Comparison of ENCODE assay signal across 14 cellular contexts in genomic region chr16:60217787-60218186, GRCh38.
DNase-seq lines count a peak whose midpoint lies in the region; ATAC-seq and TF ChIP-seq lines count a peak whose summit lies in the region.
"Had no signal": no experiment of that assay in that cellular context is flagged by ENCODE, and none has a peak within 500 bp of the region (broad histone marks: within the 10 kb centered on the region; RNA-seq: fewer than 3 reads in every experiment).

No MANE protein-coding gene starts in this region.

- peak; percentile 59 for DNase-seq in H9
- peak; percentile 15 for DNase-seq in WTC11 (ENCODE audit: low spot score)
- DNase-seq in mesendoderm, result no peak
- no peak for DNase-seq in NCI-H748 treated with DMSO at 0.1 percent for 48 hours (lab: John Stamatoyannopoulos, UW)
- DNase-seq in HCEC 1CT, result no peak
- no peak for DNase-seq in GM13977 (ENCODE audit: low spot score)
- DNase-seq: Calu3; CD8-positive, alpha-beta T cell; DMS79 treated with DMSO at 0.1 percent for 48 hours had no signal

- H3K4me3 ChIP-seq in mesendoderm (ENCODE audit: low read length), result no peak overlapping the region
- H3K4me3 ChIP-seq: BLaER1 treated with 17β-estradiol and CSF1 and Interleukin-3, amounts not matched to agents 10 nM and 100 nM; GM12878 had no signal

- H2BK20ac ChIP-seq in H9 (ENCODE audit: low read depth, low read length, poor library complexity, severe bottlenecking), result no peak overlapping the region

- H3K27me3 Mint-ChIP-seq in H9 (ENCODE audit: low read depth), result peaks cover under 1% of the 10 kb centered on the region; the same call in 1 of the 2 replicates
- H3K27me3 Mint-ChIP-seq in WTC11 (ENCODE audit: low read depth), result no peaks in the 10 kb centered on the region
- H3K27me3 Mint-ChIP-seq: B cell, IgD-negative memory B cell had no signal

- H3K4me1 Mint-ChIP-seq in H9, result peaks cover 45 to 46% of the 10 kb centered on the region in 2 experiments
- peaks cover 55% of the 10 kb centered on the region for H3K4me1 Mint-ChIP-seq in WTC11
- H3K4me1 Mint-ChIP-seq: B cell, IgD-negative memory B cell had no signal

- H2BK12ac ChIP-seq in H9 (ENCODE audit: insufficient read length, low read depth, low read length), result no peak overlapping the region

- H4K5ac ChIP-seq in H9 (ENCODE audit: insufficient read length, low read depth, low read length) (no peak overlapping the region), mesendoderm (ENCODE audit: low read length) (no peak overlapping the region)

- no peak overlapping the region for H2BK5ac ChIP-seq in H9 (ENCODE audit: insufficient read length, low read length)
- peak overlapping the region; percentile 2 for H2BK5ac ChIP-seq in mesendoderm (ENCODE audit: low read length)

- H3K4me3 Mint-ChIP-seq in H9 (no peak overlapping the region), WTC11 (peak overlapping the region; percentile 38; the same call in 1 of the 2 replicates)
- H3K4me3 Mint-ChIP-seq: B cell; CD8-positive, alpha-beta T cell; IgD-negative memory B cell had no signal

- no peak overlapping the region for H3K14ac ChIP-seq in H9 (ENCODE audit: insufficient read depth, low read length)

- H3K4me2 ChIP-seq in H9 (ENCODE audit: insufficient read depth, insufficient read length, low read length) (no peak overlapping the region), mesendoderm (ENCODE audit: low read length) (no peak overlapping the region)
- H3K4me2 ChIP-seq: BLaER1 treated with 17β-estradiol and CSF1 and Interleukin-3, amounts not matched to agents 10 nM and 100 nM had no signal

- no peak overlapping the region for H3K9ac ChIP-seq in H9 (ENCODE audit: extremely low read depth, insufficient read length, low read length)
- H3K9ac ChIP-seq in mesendoderm (ENCODE audit: low read length), result no peak overlapping the region
- H3K9ac ChIP-seq: BLaER1 treated with 17β-estradiol and CSF1 and Interleukin-3, amounts not matched to agents 10 nM and 100 nM had no signal

- H3K79me1 ChIP-seq in H9 (ENCODE audit: insufficient read depth, low read depth, low read length, poor library complexity, severe bottlenecking) (no peaks in the 10 kb centered on the region), mesendoderm (ENCODE audit: low read length) (no peaks in the 10 kb centered on the region)

- no peaks in the 10 kb centered on the region for H3K79me2 ChIP-seq in H9 (ENCODE audit: insufficient read depth, low read length)
- no peaks in the 10 kb centered on the region for H3K79me2 ChIP-seq in mesendoderm (ENCODE audit: control insufficient read depth, insufficient read depth, low read length)

- no peak overlapping the region for H2AK5ac ChIP-seq in H9 (ENCODE audit: insufficient read length, low read length)
- H2AK5ac ChIP-seq in mesendoderm (ENCODE audit: low read length), result no peak overlapping the region

- in situ Hi-C loops in GM13977 (cut with MboI; ENCODE audit: low pct_unique_long_range_greater_than_20kb, low sequenced_read_pairs, unreplicated experiment), result no loop called here

- no peaks in the 10 kb centered on the region for H3K23me2 ChIP-seq in H9 (ENCODE audit: insufficient read length, low read depth, low read length, poor library complexity, severe bottlenecking)

- peak; percentile 75 for ATAC-seq in WTC11
- ATAC-seq: CD8-positive, alpha-beta T cell; GM12878; HepG2 had no signal

- H3K4me1 ChIP-seq in H9 (ENCODE audit: insufficient read depth, low read length) (peaks cover 3% of the 10 kb centered on the region; the same call in 1 of the 2 replicates), mesendoderm (ENCODE audit: control insufficient read depth, low read depth, low read length) (peaks cover 2% of the 10 kb centered on the region)
- H3K4me1 ChIP-seq: BLaER1 treated with 17β-estradiol and CSF1 and Interleukin-3, amounts not matched to agents 10 nM and 100 nM had no signal

- no CpG with 5 or more reads among the region's 7 CpGs for WGBS in H9 (ENCODE audit: extremely low coverage, insufficient read length, low lambda C conversion rate)
- no CpG with 5 or more reads among the region's 7 CpGs for WGBS in mesendoderm (ENCODE audit: extremely low coverage, insufficient coverage, low lambda C conversion rate)

- no peak overlapping the region for H3T11ph ChIP-seq in H9 (ENCODE audit: low read length)

- no peak overlapping the region for H3K27ac ChIP-seq in H9 (ENCODE audit: insufficient read length, low read depth, low read length)
- no peak overlapping the region for H3K27ac ChIP-seq in mesendoderm (ENCODE audit: low read depth, low read length)
- H3K27ac ChIP-seq: BLaER1 treated with 17β-estradiol and CSF1 and Interleukin-3, amounts not matched to agents 10 nM and 100 nM had no signal

- H2BK15ac ChIP-seq in H9 (ENCODE audit: low read depth, low read length), result no peak overlapping the region
- no peak overlapping the region for H2BK15ac ChIP-seq in mesendoderm (replicated peaks; ENCODE audit: low read depth)

- H3K56ac ChIP-seq in H9 (ENCODE audit: insufficient read length, low read depth, low read length) (no peak overlapping the region), mesendoderm (ENCODE audit: low read length) (no peak overlapping the region)

- H3K23ac ChIP-seq in H9 (ENCODE audit: insufficient read length, low read depth, low read length) (no peak overlapping the region), mesendoderm (ENCODE audit: low read length) (no peak overlapping the region)

- CTCF ChIA-PET in WTC11 (lab: Charles Lee), result no interaction called here

- no peak overlapping the region for H4K91ac ChIP-seq in H9 (ENCODE audit: insufficient read length, low read depth, low read length)

- H4K20me1 ChIP-seq in H9 (ENCODE audit: control insufficient read depth, insufficient read depth, insufficient read length), result no peaks in the 10 kb centered on the region
- H4K20me1 ChIP-seq: BLaER1 treated with 17β-estradiol and CSF1 and Interleukin-3, amounts not matched to agents 10 nM and 100 nM had no signal

- POLR2A ChIA-PET in WTC11 (lab: Charles Lee), result interaction anchor here (0.6 kb wide), 1 partner anchor 1274 kb away, joined by 7 read pairs; no protein-coding TSS in a partner anchor

- H3K4ac ChIP-seq in H9 (ENCODE audit: low read depth, low read length) (no peak overlapping the region), mesendoderm (ENCODE audit: low read depth, low read length) (no peak overlapping the region)

- H3K9me3 Mint-ChIP-seq in H9, result peaks cover 4 to 9% of the 10 kb centered on the region in 2 experiments; a peak in 3 of 5 replicates
- H3K9me3 Mint-ChIP-seq in WTC11, result peaks cover 12% of the 10 kb centered on the region

- H2BK120ac ChIP-seq in H9 (ENCODE audit: low read depth, low read length, poor library complexity, severe bottlenecking) (no peak overlapping the region), mesendoderm (ENCODE audit: low read depth, low read length) (no peak overlapping the region)

- H3K36me3 Mint-ChIP-seq in H9 (ENCODE audit: insufficient read depth in 1 of 3, low read depth in 3 of 3), result no peaks in the 10 kb centered on the region; a peak in 2 of 7 replicates
- H3K36me3 Mint-ChIP-seq in WTC11, result peaks cover 12% of the 10 kb centered on the region
- H3K36me3 Mint-ChIP-seq: CD8-positive, alpha-beta T cell; IgD-negative memory B cell had no signal

- no peaks in the 10 kb centered on the region for H3K36me3 ChIP-seq in mesendoderm (ENCODE audit: control insufficient read depth, insufficient read depth, low read length)
- H3K36me3 ChIP-seq: BLaER1 treated with 17β-estradiol and CSF1 and Interleukin-3, amounts not matched to agents 10 nM and 100 nM had no signal

- H3K27ac Mint-ChIP-seq in H9, result peak overlapping the region in 2 of 3 experiments; percentile 9 to 34; a peak in 2 of 7 replicates
- no peak overlapping the region for H3K27ac Mint-ChIP-seq in WTC11
- H3K27ac Mint-ChIP-seq: B cell; CD8-positive, alpha-beta T cell; IgD-negative memory B cell had no signal

- no peak overlapping the region for H4K8ac ChIP-seq in H9 (replicated peaks; ENCODE audit: insufficient read length, low read depth, low read length)
- no peak overlapping the region for H4K8ac ChIP-seq in mesendoderm (ENCODE audit: low read depth, low read length)

- no peaks in the 10 kb centered on the region for H3K9me3 ChIP-seq in H9 (ENCODE audit: control insufficient read depth, low read depth, low read length)

- H3K18ac ChIP-seq in H9 (ENCODE audit: insufficient read length, low read depth, low read length) (no peak overlapping the region), mesendoderm (ENCODE audit: low read length) (no peak overlapping the region)

- H3K27me3 ChIP-seq in H9 (ENCODE audit: insufficient read depth, low read length), result no peaks in the 10 kb centered on the region
- H3K27me3 ChIP-seq in mesendoderm (ENCODE audit: insufficient read depth, low read length, poor library complexity), result no peaks in the 10 kb centered on the region
- H3K27me3 ChIP-seq: BLaER1 treated with 17β-estradiol and CSF1 and Interleukin-3, amounts not matched to agents 10 nM and 100 nM had no signal

- no peak overlapping the region for H2AFZ ChIP-seq in H9 (ENCODE audit: low read length)

- TF ChIP-seq CTCF in H9 (conservative IDR thresholded peaks at IDR 0.05) (no peak), WTC11 (IDR thresholded peaks at IDR 0.05) (no peak), GM13977 (IDR thresholded peaks at IDR 0.05; ENCODE audit: extremely low read depth, insufficient read depth, missing control alignments) (no peak)

TF ChIP-seq in WTC11, 78 proteins besides CTCF, POLR2A, EP300 and RAD21 (continues in another document):
- no peak for TF ChIP-seq ELF4 (CRISPR knock-in tag; IDR thresholded peaks at IDR 0.05; ENCODE audit: low read depth)
- no peak for TF ChIP-seq OVOL2 (CRISPR knock-in tag; IDR thresholded peaks at IDR 0.05; ENCODE audit: borderline replicate concordance)
- TF ChIP-seq ETV6 (CRISPR knock-in tag; IDR thresholded peaks at IDR 0.05), result no peak
- TF ChIP-seq ESRRA (CRISPR knock-in tag; IDR thresholded peaks at IDR 0.05; ENCODE audit: borderline replicate concordance), result no peak
- no peak for TF ChIP-seq FOXP1 (CRISPR knock-in tag; IDR thresholded peaks at IDR 0.05; ENCODE audit: borderline replicate concordance)
- no peak for TF ChIP-seq ZNF423 (CRISPR knock-in tag; IDR thresholded peaks at IDR 0.05)
- TF ChIP-seq USF2 (CRISPR knock-in tag; IDR thresholded peaks at IDR 0.05), result no peak
- TF ChIP-seq NR3C1 (CRISPR knock-in tag; conservative IDR thresholded peaks at IDR 0.05; ENCODE audit: low read depth), result no peak

Comparison
In these comparisons a context has a peak if more than half of its experiments do, and no peak if none do; other contexts are left out.
1. DNase-seq: peak in H9 (single experiment) and WTC11 (single experiment); none in mesendoderm (single experiment), NCI-H748 treated with DMSO at 0.1 percent for 48 hours (single experiment), HCEC 1CT (single experiment) and GM13977 (single experiment).